Comparison of ENCODE assay signal across 1 cellular context in the genomic region with DNA sequence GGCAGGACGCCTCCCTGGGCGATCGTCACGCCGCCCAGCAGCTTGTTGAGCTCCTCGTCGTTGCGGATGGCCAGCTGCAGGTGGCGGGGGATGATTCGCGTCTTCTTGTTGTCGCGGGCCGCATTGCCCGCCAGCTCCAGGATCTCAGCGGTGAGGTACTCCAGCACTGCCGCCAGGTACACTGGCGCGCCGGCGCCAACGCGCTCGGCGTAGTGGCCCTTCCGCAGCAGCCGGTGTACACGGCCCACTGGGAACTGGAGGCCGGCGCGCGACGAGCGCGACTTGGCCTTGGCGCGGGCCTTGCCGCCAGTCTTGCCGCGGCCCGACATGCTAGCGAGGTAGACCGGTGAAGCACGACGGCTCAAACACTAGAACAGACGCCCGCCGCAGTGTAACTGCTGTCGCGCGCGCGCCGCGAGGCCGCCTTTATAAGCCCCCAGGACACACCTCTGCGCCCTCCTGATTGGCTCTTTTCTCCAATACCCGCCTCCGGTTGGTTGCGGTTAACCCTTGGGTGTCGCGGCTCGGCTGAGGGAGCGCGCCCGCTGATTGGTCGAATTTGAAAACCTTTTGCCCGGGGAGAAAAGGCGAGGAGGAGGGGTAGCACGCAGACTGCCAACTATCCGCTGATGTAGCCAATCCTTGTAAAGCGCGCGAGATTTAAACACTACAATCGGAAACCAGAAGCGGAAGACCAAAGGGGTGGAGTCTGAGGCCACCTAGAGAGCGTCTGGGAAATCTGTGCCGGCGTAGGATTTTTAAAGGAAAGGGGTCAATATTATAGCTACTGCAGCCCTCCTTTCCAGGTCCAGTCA.
TF ChIP-seq lines count a peak whose summit lies in the region.

No MANE protein-coding gene starts in this region.

TF ChIP-seq in K562, 482 proteins besides CTCF, POLR2A, EP300 and RAD21 (continues in another document):
- TF ChIP-seq BCL6 (CRISPR knock-in tag; IDR thresholded peaks at IDR 0.05) (no peak), TRIM25 (IDR thresholded peaks at IDR 0.05; ENCODE audit: borderline replicate concordance) (no peak), DNMT1 (IDR thresholded peaks at IDR 0.05) (no peak), ZNF239 (CRISPR knock-in tag; IDR thresholded peaks at IDR 0.05) (no peak), MAFG (tag; conservative IDR thresholded peaks at IDR 0.05) (no peak), ZNF668 (CRISPR knock-in tag; IDR thresholded peaks at IDR 0.05) (no peak), POU5F1 (IDR thresholded peaks at IDR 0.05; ENCODE audit: borderline replicate concordance, low read depth, low read length, partially characterized antibody) (no peak), ZFP1 (CRISPR knock-in tag; IDR thresholded peaks at IDR 0.05) (no peak), CC2D1A (IDR thresholded peaks at IDR 0.05) (peak; percentile 96), PHF20 (IDR thresholded peaks at IDR 0.05; ENCODE audit: partially characterized antibody) (peak; percentile 79), GATA2 (CRISPR knock-in tag; IDR thresholded peaks at IDR 0.05) (0 out of 2 replicates have a peak, but pooled peaks have one; percentile 31), RBM34 (IDR thresholded peaks at IDR 0.05; ENCODE audit: borderline replicate concordance, insufficient read depth, low read length) (0 out of 2 replicates have a peak, but pooled peaks have one; percentile 65), GABPA (tag; conservative IDR thresholded peaks at IDR 0.05; ENCODE audit: low read depth) (peak; percentile 56), MNT (conservative IDR thresholded peaks at IDR 0.05) (peak; percentile 78 to 89), ZNF766 (CRISPR knock-in tag; conservative IDR thresholded peaks at IDR 0.05) (peak; percentile 70), EGR1 (conservative IDR thresholded peaks at IDR 0.05) (0 out of 2 replicates have a peak, but pooled peaks have one; percentile 1), GTF2E2 (tag; IDR thresholded peaks at IDR 0.05) (peak; percentile 100), RCOR1 (IDR thresholded peaks at IDR 0.05; ENCODE audit: borderline replicate concordance in 1 of 2, low read depth in 2 of 2, low read length in 2 of 2) (peak; percentile 43 to 87; a peak in 3 of 4 replicates), DEAF1 (CRISPR knock-in tag; IDR thresholded peaks at IDR 0.05) (0 out of 2 replicates have a peak, but pooled peaks have one; percentile 30), NELFE (IDR thresholded peaks at IDR 0.05; ENCODE audit: insufficient read depth, insufficient read length) (peak; percentile 78), TAF1 (IDR thresholded peaks at IDR 0.05; ENCODE audit: control insufficient read depth, extremely low read depth, insufficient read depth, low read length, severe bottlenecking) (peak; percentile 99), MYNN (IDR thresholded peaks at IDR 0.05) (no peak), MYNN (CRISPR knock-in tag; IDR thresholded peaks at IDR 0.05) (no peak), POLR2G (IDR thresholded peaks at IDR 0.05; ENCODE audit: low read depth, low read length) (peak; percentile 99), ZNF140 (CRISPR knock-in tag; IDR thresholded peaks at IDR 0.05) (no peak), YBX1 (IDR thresholded peaks at IDR 0.05) (no peak), ELF2 (CRISPR knock-in tag; IDR thresholded peaks at IDR 0.05) (no peak), YY1 (IDR thresholded peaks at IDR 0.05; ENCODE audit: borderline replicate concordance in 1 of 3, control insufficient read depth in 1 of 3, extremely low read depth in 1 of 3, insufficient read depth in 3 of 3, insufficient read length in 1 of 3, insufficient replicate concordance in 2 of 3, low read depth in 1 of 3, low read length in 2 of 3) (peak in 2 of 3 experiments; percentile 54 to 73), CBFB (CRISPR knock-in tag; IDR thresholded peaks at IDR 0.05) (peak; percentile 86; the same call in 1 of the 2 replicates), ZNF584 (CRISPR knock-in tag; IDR thresholded peaks at IDR 0.05; ENCODE audit: low read depth) (no peak), BRF1 (IDR thresholded peaks at IDR 0.05; ENCODE audit: borderline replicate concordance, extremely low read depth, insufficient read length) (no peak), NRF1 (conservative IDR thresholded peaks at IDR 0.05 in 1 of 2, IDR thresholded peaks at IDR 0.05 in 1 of 2) (peak; percentile 75 to 78), SP2 (IDR thresholded peaks at IDR 0.05; ENCODE audit: extremely low read depth, low read depth, low read length, poor library complexity, severe bottlenecking) (no peak), ZBTB26 (CRISPR knock-in tag; IDR thresholded peaks at IDR 0.05) (no peak), CAMTA2 (CRISPR knock-in tag; conservative IDR thresholded peaks at IDR 0.05) (peak; percentile 46; the same call in 1 of the 2 replicates), ZC3H8 (IDR thresholded peaks at IDR 0.05) (no peak), POLR2H (tag; IDR thresholded peaks at IDR 0.05; ENCODE audit: low read depth) (peak; percentile 99), MECOM (CRISPR knock-in tag; IDR thresholded peaks at IDR 0.05) (no peak), LEF1 (IDR thresholded peaks at IDR 0.05) (no peak)
- TF ChIP-seq, protein P1, sequence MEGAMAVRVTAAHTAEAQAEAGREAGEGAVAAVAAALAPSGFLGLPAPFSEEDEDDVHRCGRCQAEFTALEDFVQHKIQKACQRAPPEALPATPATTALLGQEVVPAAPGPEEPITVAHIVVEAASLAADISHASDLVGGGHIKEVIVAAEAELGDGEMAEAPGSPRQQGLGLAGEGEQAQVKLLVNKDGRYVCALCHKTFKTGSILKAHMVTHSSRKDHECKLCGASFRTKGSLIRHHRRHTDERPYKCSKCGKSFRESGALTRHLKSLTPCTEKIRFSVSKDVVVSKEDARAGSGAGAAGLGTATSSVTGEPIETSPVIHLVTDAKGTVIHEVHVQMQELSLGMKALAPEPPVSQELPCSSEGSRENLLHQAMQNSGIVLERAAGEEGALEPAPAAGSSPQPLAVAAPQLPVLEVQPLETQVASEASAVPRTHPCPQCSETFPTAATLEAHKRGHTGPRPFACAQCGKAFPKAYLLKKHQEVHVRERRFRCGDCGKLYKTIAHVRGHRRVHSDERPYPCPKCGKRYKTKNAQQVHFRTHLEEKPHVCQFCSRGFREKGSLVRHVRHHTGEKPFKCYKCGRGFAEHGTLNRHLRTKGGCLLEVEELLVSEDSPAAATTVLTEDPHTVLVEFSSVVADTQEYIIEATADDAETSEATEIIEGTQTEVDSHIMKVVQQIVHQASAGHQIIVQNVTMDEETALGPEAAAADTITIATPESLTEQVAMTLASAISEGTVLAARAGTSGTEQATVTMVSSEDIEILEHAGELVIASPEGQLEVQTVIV (CRISPR knock-in tag; IDR thresholded peaks at IDR 0.05; ENCODE audit: borderline replicate concordance), result no peak
- TF ChIP-seq, protein P2, sequence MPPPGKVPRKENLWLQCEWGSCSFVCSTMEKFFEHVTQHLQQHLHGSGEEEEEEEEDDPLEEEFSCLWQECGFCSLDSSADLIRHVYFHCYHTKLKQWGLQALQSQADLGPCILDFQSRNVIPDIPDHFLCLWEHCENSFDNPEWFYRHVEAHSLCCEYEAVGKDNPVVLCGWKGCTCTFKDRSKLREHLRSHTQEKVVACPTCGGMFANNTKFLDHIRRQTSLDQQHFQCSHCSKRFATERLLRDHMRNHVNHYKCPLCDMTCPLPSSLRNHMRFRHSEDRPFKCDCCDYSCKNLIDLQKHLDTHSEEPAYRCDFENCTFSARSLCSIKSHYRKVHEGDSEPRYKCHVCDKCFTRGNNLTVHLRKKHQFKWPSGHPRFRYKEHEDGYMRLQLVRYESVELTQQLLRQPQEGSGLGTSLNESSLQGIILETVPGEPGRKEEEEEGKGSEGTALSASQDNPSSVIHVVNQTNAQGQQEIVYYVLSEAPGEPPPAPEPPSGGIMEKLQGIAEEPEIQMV (tag; conservative IDR thresholded peaks at IDR 0.05; ENCODE audit: low read depth), result no peak
- TF ChIP-seq, protein P3, sequence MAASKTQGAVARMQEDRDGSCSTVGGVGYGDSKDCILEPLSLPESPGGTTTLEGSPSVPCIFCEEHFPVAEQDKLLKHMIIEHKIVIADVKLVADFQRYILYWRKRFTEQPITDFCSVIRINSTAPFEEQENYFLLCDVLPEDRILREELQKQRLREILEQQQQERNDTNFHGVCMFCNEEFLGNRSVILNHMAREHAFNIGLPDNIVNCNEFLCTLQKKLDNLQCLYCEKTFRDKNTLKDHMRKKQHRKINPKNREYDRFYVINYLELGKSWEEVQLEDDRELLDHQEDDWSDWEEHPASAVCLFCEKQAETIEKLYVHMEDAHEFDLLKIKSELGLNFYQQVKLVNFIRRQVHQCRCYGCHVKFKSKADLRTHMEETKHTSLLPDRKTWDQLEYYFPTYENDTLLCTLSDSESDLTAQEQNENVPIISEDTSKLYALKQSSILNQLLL (CRISPR knock-in tag; IDR thresholded peaks at IDR 0.05; ENCODE audit: borderline replicate concordance), result no peak
- TF ChIP-seq, protein P4, sequence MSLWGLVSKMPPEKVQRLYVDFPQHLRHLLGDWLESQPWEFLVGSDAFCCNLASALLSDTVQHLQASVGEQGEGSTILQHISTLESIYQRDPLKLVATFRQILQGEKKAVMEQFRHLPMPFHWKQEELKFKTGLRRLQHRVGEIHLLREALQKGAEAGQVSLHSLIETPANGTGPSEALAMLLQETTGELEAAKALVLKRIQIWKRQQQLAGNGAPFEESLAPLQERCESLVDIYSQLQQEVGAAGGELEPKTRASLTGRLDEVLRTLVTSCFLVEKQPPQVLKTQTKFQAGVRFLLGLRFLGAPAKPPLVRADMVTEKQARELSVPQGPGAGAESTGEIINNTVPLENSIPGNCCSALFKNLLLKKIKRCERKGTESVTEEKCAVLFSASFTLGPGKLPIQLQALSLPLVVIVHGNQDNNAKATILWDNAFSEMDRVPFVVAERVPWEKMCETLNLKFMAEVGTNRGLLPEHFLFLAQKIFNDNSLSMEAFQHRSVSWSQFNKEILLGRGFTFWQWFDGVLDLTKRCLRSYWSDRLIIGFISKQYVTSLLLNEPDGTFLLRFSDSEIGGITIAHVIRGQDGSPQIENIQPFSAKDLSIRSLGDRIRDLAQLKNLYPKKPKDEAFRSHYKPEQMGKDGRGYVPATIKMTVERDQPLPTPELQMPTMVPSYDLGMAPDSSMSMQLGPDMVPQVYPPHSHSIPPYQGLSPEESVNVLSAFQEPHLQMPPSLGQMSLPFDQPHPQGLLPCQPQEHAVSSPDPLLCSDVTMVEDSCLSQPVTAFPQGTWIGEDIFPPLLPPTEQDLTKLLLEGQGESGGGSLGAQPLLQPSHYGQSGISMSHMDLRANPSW (CRISPR knock-in tag; IDR thresholded peaks at IDR 0.05), result peak; percentile 97; the same call in 1 of the 2 replicates
